In genomic region chr19:14393303-14393702, GRCh38 we compare ENCODE assay signal across 20 cellular contexts. TPM values are rescaled to one million over a fixed set of nuclear protein-coding genes. Genes with fewer than 3 reads are reported as not detected.
DNase-seq lines count a peak whose midpoint lies in the region; ATAC-seq and TF ChIP-seq lines count a peak whose summit lies in the region.
"Had no signal": no experiment of that assay in that cellular context is flagged by ENCODE, and none has a peak within 500 bp of the region (broad histone marks: within the 10 kb centered on the region; RNA-seq: fewer than 3 reads in every experiment).

No MANE protein-coding gene starts in this region.

- CTCF ChIA-PET in activated naive CD4-positive, alpha-beta T cell treated with anti-CD3 and anti-CD28 coated beads for 36 hours (lab: Charles Lee) = interaction anchor here (0.6 kb wide), 1 partner anchor 8 kb away, joined by 4 read pairs; no protein-coding TSS in a partner anchor
- CTCF ChIA-PET in activated naive CD4-positive, alpha-beta T cell treated with anti-CD3 and anti-CD28 coated beads, Interleukin-2, amount 10 ng/mL, durations not matched to agents 7 days and 5 days (lab: Charles Lee) = interaction anchor here (0.9 to 1.4 kb wide), 2 partner anchors 14 to 33 kb away, joined by 3 read pairs; no protein-coding TSS in a partner anchor

- H3K36me3 Mint-ChIP-seq in activated naive CD4-positive, alpha-beta T cell treated with anti-CD3 and anti-CD28 coated beads for 36 hours (ENCODE audit: low read depth) = peaks cover 54% of the 10 kb centered on the region
- peaks cover 57% of the 10 kb centered on the region for H3K36me3 Mint-ChIP-seq in activated naive CD4-positive, alpha-beta T cell treated with anti-CD3 and anti-CD28 coated beads, Interleukin-2, amount 10 ng/mL, durations not matched to agents 7 days and 5 days
- H3K36me3 Mint-ChIP-seq in T-helper 17 cell (ENCODE audit: low read depth) = peaks cover 8% of the 10 kb centered on the region
- no peaks in the 10 kb centered on the region for H3K36me3 Mint-ChIP-seq in glutamatergic neuron (ENCODE audit: unreplicated experiment)
- H3K36me3 Mint-ChIP-seq: type B pancreatic cell had no signal

- H3K9me3 ChIP-seq in T-helper 17 cell (ENCODE audit: control insufficient read depth, low read length, poor library complexity, severe bottlenecking) = no peaks in the 10 kb centered on the region
- H3K9me3 ChIP-seq: adrenal gland, right lobe of liver had no signal

- DNase-seq in activated naive CD4-positive, alpha-beta T cell treated with anti-CD3 and anti-CD28 coated beads for 36 hours = no peak
- no peak for DNase-seq in activated naive CD4-positive, alpha-beta T cell treated with anti-CD3 and anti-CD28 coated beads, Interleukin-2, amount 10 ng/mL, durations not matched to agents 7 days and 5 days
- DNase-seq in T-helper 17 cell = no peak
- DNase-seq in glutamatergic neuron = peak; percentile 78
- no peak for DNase-seq in left lobe of liver (ENCODE audit: low spot score)
- no peak for DNase-seq in NCI-H2081 (lab: John Stamatoyannopoulos, UW)
- DNase-seq in GM20000 (ENCODE audit: low spot score) = no peak
- DNase-seq: activated CD4-positive, alpha-beta T cell treated with anti-CD3 and anti-CD28 coated beads for 4 hours; adrenal gland; dorsolateral prefrontal cortex; GOT3; KG1; left ventricle myocardium superior; NCI-H2029; PC-9; right lobe of liver; stimulated activated naive CD4-positive, alpha-beta T cell had no signal

- intact Hi-C loops in activated naive CD4-positive, alpha-beta T cell treated with anti-CD3 and anti-CD28 coated beads for 36 hours (cut with micrococcal nuclease) = no loop called here

- no peaks in the 10 kb centered on the region for H3K27me3 Mint-ChIP-seq in activated naive CD4-positive, alpha-beta T cell treated with anti-CD3 and anti-CD28 coated beads for 36 hours (ENCODE audit: low read depth)
- H3K27me3 Mint-ChIP-seq in activated naive CD4-positive, alpha-beta T cell treated with anti-CD3 and anti-CD28 coated beads, Interleukin-2, amount 10 ng/mL, durations not matched to agents 7 days and 5 days = no peaks in the 10 kb centered on the region
- no peaks in the 10 kb centered on the region for H3K27me3 Mint-ChIP-seq in T-helper 17 cell
- H3K27me3 Mint-ChIP-seq in glutamatergic neuron (ENCODE audit: unreplicated experiment) = peaks cover 9% of the 10 kb centered on the region
- H3K27me3 Mint-ChIP-seq: type B pancreatic cell had no signal

- TF ChIP-seq CTCF in glutamatergic neuron (IDR thresholded peaks at IDR 0.05; ENCODE audit: partially characterized antibody, unreplicated experiment) (no peak), GM20000 (IDR thresholded peaks at IDR 0.05; ENCODE audit: extremely low read depth, missing control alignments) (no peak)

- ATAC-seq in T-helper 17 cell (no peak), HG02885 (IDR thresholded peaks at IDR 0.05; ENCODE audit: poor library complexity, unreplicated experiment) (no peak), left lobe of liver (no peak)
- ATAC-seq: left ventricle myocardium superior had no signal

- peaks cover 54% of the 10 kb centered on the region for H3K4me1 Mint-ChIP-seq in activated naive CD4-positive, alpha-beta T cell treated with anti-CD3 and anti-CD28 coated beads for 36 hours (ENCODE audit: low read depth)
- H3K4me1 Mint-ChIP-seq in activated naive CD4-positive, alpha-beta T cell treated with anti-CD3 and anti-CD28 coated beads, Interleukin-2, amount 10 ng/mL, durations not matched to agents 7 days and 5 days = peaks cover 14% of the 10 kb centered on the region
- peaks cover 32% of the 10 kb centered on the region for H3K4me1 Mint-ChIP-seq in T-helper 17 cell
- H3K4me1 Mint-ChIP-seq in glutamatergic neuron (ENCODE audit: low read depth, unreplicated experiment) = peaks cover 13% of the 10 kb centered on the region

- no peak overlapping the region for H3K4me3 Mint-ChIP-seq in activated naive CD4-positive, alpha-beta T cell treated with anti-CD3 and anti-CD28 coated beads for 36 hours
- no peak overlapping the region for H3K4me3 Mint-ChIP-seq in activated naive CD4-positive, alpha-beta T cell treated with anti-CD3 and anti-CD28 coated beads, Interleukin-2, amount 10 ng/mL, durations not matched to agents 7 days and 5 days
- H3K4me3 Mint-ChIP-seq in T-helper 17 cell (peak overlapping the region; percentile 39), glutamatergic neuron (ENCODE audit: unreplicated experiment) (peak overlapping the region; percentile 81)
- H3K4me3 Mint-ChIP-seq: CD14-positive monocyte, type B pancreatic cell had no signal

- H3K9me3 Mint-ChIP-seq in activated naive CD4-positive, alpha-beta T cell treated with anti-CD3 and anti-CD28 coated beads for 36 hours = no peaks in the 10 kb centered on the region
- H3K9me3 Mint-ChIP-seq in activated naive CD4-positive, alpha-beta T cell treated with anti-CD3 and anti-CD28 coated beads, Interleukin-2, amount 10 ng/mL, durations not matched to agents 7 days and 5 days = no peaks in the 10 kb centered on the region
- peaks cover 4% of the 10 kb centered on the region for H3K9me3 Mint-ChIP-seq in glutamatergic neuron (ENCODE audit: unreplicated experiment)
- H3K9me3 Mint-ChIP-seq: type B pancreatic cell had no signal

- peak overlapping the region; percentile 66 for H3K27ac Mint-ChIP-seq in activated naive CD4-positive, alpha-beta T cell treated with anti-CD3 and anti-CD28 coated beads for 36 hours
- H3K27ac Mint-ChIP-seq in activated naive CD4-positive, alpha-beta T cell treated with anti-CD3 and anti-CD28 coated beads, Interleukin-2, amount 10 ng/mL, durations not matched to agents 7 days and 5 days = no peak overlapping the region
- H3K27ac Mint-ChIP-seq in T-helper 17 cell = peak overlapping the region; percentile 95
- peak overlapping the region; percentile 97 for H3K27ac Mint-ChIP-seq in glutamatergic neuron (ENCODE audit: unreplicated experiment)
- H3K27ac Mint-ChIP-seq: type B pancreatic cell had no signal

RNA-seq across cellular contexts. Expression of gene ADGRE5, which starts 12.1 kb away (rescaled TPM):
- total RNA-seq in activated naive CD4-positive, alpha-beta T cell treated with anti-CD3 and anti-CD28 coated beads for 36 hours = 100 to 1,000 TPM; 173 to 187 TPM
- total RNA-seq in T-helper 17 cell = 1,000 to 10,000 TPM; 1,097 to 1,799 TPM
- 4.0 TPM for total RNA-seq in glutamatergic neuron (ENCODE audit: unreplicated experiment)
- 11.7 TPM for total RNA-seq in left lobe of liver

RNA-seq across cellular contexts. Expression of gene DDX39A, which starts 25.8 kb away (rescaled TPM):
- 100 to 1,000 TPM; 219 to 227 TPM for total RNA-seq in activated naive CD4-positive, alpha-beta T cell treated with anti-CD3 and anti-CD28 coated beads for 36 hours
- total RNA-seq in T-helper 17 cell (100 to 1,000 TPM; 276 to 284 TPM), glutamatergic neuron (ENCODE audit: unreplicated experiment) (103 TPM), left lobe of liver (18.0 TPM)

RNA-seq across cellular contexts. Expression of gene PKN1, which starts 39.8 kb away (rescaled TPM):
- total RNA-seq in activated naive CD4-positive, alpha-beta T cell treated with anti-CD3 and anti-CD28 coated beads for 36 hours = 100 to 1,000 TPM; 159 to 164 TPM
- total RNA-seq in T-helper 17 cell (100 to 1,000 TPM; 163 to 202 TPM), glutamatergic neuron (ENCODE audit: unreplicated experiment) (117 TPM), left lobe of liver (32.4 TPM)

Comparison
In these comparisons a context has a peak if more than half of its experiments do, and no peak if none do; other contexts are left out.
1. H3K4me3 Mint-ChIP-seq: peak in T-helper 17 cell (single experiment) and glutamatergic neuron (single experiment); none in activated naive CD4-positive, alpha-beta T cell treated with anti-CD3 and anti-CD28 coated beads for 36 hours (single experiment) and activated naive CD4-positive, alpha-beta T cell treated with anti-CD3 and anti-CD28 coated beads, Interleukin-2, amount 10 ng/mL, durations not matched to agents 7 days and 5 days (single experiment).
2. RNA of gene ADGRE5, which starts 12.1 kb away (total RNA-seq): 1,097 to 1,799 TPM in T-helper 17 cell and 173 to 187 TPM in activated naive CD4-positive, alpha-beta T cell treated with anti-CD3 and anti-CD28 coated beads for 36 hours; 11.7 TPM in left lobe of liver (single experiment) and 4.0 TPM in glutamatergic neuron (single experiment); every median in the first group is over 10 times any median in the second.